27 cellular contexts compared by ENCODE assay signal in genomic region chr6:48024956-48025355, GRCh38.
"Had no signal": no experiment of that assay in that cellular context is flagged by ENCODE, and none has a peak within 500 bp of the region (broad histone marks: within the 10 kb centered on the region; RNA-seq: fewer than 3 reads in every experiment).

No MANE protein-coding gene starts in this region.

- H3K27me3 ChIP-seq: colonic mucosa, dorsolateral prefrontal cortex, esophagus muscularis mucosa, esophagus squamous epithelium, foreskin keratinocyte, gastrocnemius medialis, gastroesophageal sphincter, heart left ventricle, heart right ventricle had no signal

- H3K27ac ChIP-seq: colonic mucosa, coronary artery, dorsolateral prefrontal cortex, epithelial cell of prostate, esophagus muscularis mucosa, esophagus squamous epithelium, foreskin keratinocyte, gastrocnemius medialis, gastroesophageal sphincter, heart left ventricle, heart right ventricle had no signal

- H3K9me3 ChIP-seq: colonic mucosa, esophagus muscularis mucosa, esophagus squamous epithelium, gastrocnemius medialis, gastroesophageal sphincter, heart left ventricle, heart right ventricle had no signal

- H3K4me1 ChIP-seq: colonic mucosa, esophagus muscularis mucosa, esophagus squamous epithelium, foreskin keratinocyte, gastrocnemius medialis, gastroesophageal sphincter, heart left ventricle, heart right ventricle had no signal

- H3K4me3 ChIP-seq: colonic mucosa, coronary artery, dorsolateral prefrontal cortex, esophagus muscularis mucosa, esophagus squamous epithelium, gastrocnemius medialis, gastroesophageal sphincter, heart left ventricle, heart right ventricle had no signal

- H3K36me3 ChIP-seq: colonic mucosa, esophagus muscularis mucosa, esophagus squamous epithelium, gastrocnemius medialis, gastroesophageal sphincter, heart left ventricle, heart right ventricle had no signal

- H3K4me3 Mint-ChIP-seq: dendritic cell treated with granulocyte-macrophage colony-stimulating factor and Interleukin-4, amounts not matched to agents 40 ng/mL and 50 ng/mL, for 4 days; effector memory CD8-positive, alpha-beta T cell; endodermal cell had no signal

- H3K27ac Mint-ChIP-seq: dendritic cell treated with granulocyte-macrophage colony-stimulating factor and Interleukin-4, amounts not matched to agents 40 ng/mL and 50 ng/mL, for 4 days; effector memory CD8-positive, alpha-beta T cell; endodermal cell had no signal

- H3K27me3 Mint-ChIP-seq: dendritic cell treated with granulocyte-macrophage colony-stimulating factor and Interleukin-4, amounts not matched to agents 40 ng/mL and 50 ng/mL, for 4 days; effector memory CD8-positive, alpha-beta T cell had no signal

- DNase-seq: colonic mucosa; cortex of kidney; dermis blood vessel endothelial cell; dorsolateral prefrontal cortex; effector CD4-positive, alpha-beta T cell; effector CD8-positive, alpha-beta T cell; effector memory CD4-positive, alpha-beta T cell; effector memory CD8-positive, alpha-beta T cell; endodermal cell; erythroblast; esophagus squamous epithelium; foreskin keratinocyte; foreskin melanocyte; gastrocnemius medialis; head of caudate nucleus; heart left ventricle; heart right ventricle had no signal

- H3K4me1 Mint-ChIP-seq: endodermal cell had no signal

- FAIRE-seq: colon, endometrium, endothelial cell of umbilical vein, frontal cortex had no signal

- H3K9me3 Mint-ChIP-seq: dendritic cell treated with granulocyte-macrophage colony-stimulating factor and Interleukin-4, amounts not matched to agents 40 ng/mL and 50 ng/mL, for 4 days; effector memory CD8-positive, alpha-beta T cell; endodermal cell had no signal

- ATAC-seq: effector memory CD8-positive, alpha-beta T cell; esophagus mucosa; foreskin keratinocyte; gastrocnemius medialis; gastroesophageal sphincter; heart left ventricle; heart right ventricle had no signal
